1 cellular context compared by ENCODE assay signal in the genomic region with DNA sequence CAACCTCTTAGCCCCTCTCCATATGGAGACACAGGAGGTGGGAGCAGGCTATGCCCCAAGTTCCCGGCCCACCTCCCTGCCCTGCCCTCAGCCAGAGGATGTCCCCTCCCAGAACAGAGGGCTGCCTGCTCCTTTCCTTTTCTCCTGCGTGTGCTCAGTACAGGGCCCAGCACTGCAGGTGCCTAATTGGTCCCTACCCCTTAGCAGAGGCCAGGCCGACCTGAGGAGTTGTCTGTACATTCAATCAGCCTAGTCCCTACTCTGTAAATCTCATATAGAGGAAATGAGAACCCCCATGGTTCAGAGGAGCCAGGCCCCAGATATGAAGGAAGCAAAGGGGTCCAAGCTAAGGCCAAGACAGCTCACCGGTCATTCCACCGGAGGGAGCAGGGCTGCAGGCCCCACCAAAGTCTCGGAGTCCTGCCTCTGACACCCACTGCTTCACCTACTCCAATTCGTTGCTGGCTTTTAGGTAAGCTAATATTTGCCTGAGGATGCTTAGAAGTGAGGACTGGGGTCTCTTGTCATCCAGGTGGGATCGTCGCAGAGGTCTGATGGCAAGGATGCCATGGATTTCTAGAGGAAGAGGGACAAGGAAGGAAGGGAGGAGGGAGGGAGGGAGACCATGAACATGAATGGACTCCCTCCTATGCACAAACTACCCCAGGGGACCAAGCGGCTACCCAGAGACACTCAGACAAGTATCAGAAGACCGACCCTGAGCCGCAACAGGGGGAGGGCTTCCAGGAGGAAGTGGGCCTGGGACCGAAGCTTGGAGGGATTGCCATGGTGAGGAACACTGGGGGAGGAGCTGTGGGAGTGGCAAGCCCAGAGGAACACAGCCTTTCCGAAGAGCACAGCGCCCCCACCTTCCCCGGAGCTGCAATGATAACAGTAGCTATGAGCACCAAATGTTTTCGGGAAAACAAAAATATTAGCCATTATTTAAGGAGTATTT.
TF ChIP-seq lines count a peak whose summit lies in the region.

No MANE protein-coding gene starts in this region.

TF ChIP-seq in WTC11, 78 proteins besides CTCF, POLR2A, EP300 and RAD21 (continued from another document):
- TF ChIP-seq, protein P1, sequence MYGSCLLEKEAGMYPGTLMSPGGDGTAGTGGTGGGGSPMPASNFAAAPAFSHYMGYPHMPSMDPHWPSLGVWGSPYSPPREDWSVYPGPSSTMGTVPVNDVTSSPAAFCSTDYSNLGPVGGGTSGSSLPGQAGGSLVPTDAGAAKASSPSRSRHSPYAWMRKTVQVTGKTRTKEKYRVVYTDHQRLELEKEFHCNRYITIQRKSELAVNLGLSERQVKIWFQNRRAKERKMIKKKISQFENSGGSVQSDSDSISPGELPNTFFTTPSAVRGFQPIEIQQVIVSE (CRISPR knock-in tag; IDR thresholded peaks at IDR 0.05; ENCODE audit: borderline replicate concordance), result no peak
- TF ChIP-seq GRHL2 (CRISPR knock-in tag; IDR thresholded peaks at IDR 0.05; ENCODE audit: insufficient replicate concordance, severe bottlenecking), result no peak
- TF ChIP-seq, protein P2, sequence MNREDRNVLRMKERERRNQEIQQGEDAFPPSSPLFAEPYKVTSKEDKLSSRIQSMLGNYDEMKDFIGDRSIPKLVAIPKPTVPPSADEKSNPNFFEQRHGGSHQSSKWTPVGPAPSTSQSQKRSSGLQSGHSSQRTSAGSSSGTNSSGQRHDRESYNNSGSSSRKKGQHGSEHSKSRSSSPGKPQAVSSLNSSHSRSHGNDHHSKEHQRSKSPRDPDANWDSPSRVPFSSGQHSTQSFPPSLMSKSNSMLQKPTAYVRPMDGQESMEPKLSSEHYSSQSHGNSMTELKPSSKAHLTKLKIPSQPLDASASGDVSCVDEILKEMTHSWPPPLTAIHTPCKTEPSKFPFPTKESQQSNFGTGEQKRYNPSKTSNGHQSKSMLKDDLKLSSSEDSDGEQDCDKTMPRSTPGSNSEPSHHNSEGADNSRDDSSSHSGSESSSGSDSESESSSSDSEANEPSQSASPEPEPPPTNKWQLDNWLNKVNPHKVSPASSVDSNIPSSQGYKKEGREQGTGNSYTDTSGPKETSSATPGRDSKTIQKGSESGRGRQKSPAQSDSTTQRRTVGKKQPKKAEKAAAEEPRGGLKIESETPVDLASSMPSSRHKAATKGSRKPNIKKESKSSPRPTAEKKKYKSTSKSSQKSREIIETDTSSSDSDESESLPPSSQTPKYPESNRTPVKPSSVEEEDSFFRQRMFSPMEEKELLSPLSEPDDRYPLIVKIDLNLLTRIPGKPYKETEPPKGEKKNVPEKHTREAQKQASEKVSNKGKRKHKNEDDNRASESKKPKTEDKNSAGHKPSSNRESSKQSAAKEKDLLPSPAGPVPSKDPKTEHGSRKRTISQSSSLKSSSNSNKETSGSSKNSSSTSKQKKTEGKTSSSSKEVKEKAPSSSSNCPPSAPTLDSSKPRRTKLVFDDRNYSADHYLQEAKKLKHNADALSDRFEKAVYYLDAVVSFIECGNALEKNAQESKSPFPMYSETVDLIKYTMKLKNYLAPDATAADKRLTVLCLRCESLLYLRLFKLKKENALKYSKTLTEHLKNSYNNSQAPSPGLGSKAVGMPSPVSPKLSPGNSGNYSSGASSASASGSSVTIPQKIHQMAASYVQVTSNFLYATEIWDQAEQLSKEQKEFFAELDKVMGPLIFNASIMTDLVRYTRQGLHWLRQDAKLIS (CRISPR knock-in tag; IDR thresholded peaks at IDR 0.05; ENCODE audit: borderline replicate concordance), result no peak
- TF ChIP-seq NFYB (CRISPR knock-in tag; conservative IDR thresholded peaks at IDR 0.05; ENCODE audit: low read depth), result no peak
- no peak for TF ChIP-seq OVOL2 (CRISPR knock-in tag; IDR thresholded peaks at IDR 0.05; ENCODE audit: borderline replicate concordance)
- TF ChIP-seq GABPB1 (CRISPR knock-in tag; IDR thresholded peaks at IDR 0.05), result no peak
- TF ChIP-seq ESRRA (CRISPR knock-in tag; IDR thresholded peaks at IDR 0.05; ENCODE audit: borderline replicate concordance), result no peak
- TF ChIP-seq NR1H2 (CRISPR knock-in tag; IDR thresholded peaks at IDR 0.05), result no peak
